In genomic region chr16:89370601-89371000, GRCh38 we compare ENCODE assay signal across 21 cellular contexts.
DNase-seq lines count a peak whose midpoint lies in the region; ATAC-seq and TF ChIP-seq lines count a peak whose summit lies in the region.
"Had no signal": no experiment of that assay in that cellular context is flagged by ENCODE, and none has a peak within 500 bp of the region (broad histone marks: within the 10 kb centered on the region; RNA-seq: fewer than 3 reads in every experiment).

No MANE protein-coding gene starts in this region.

- no peak overlapping the region for H4K5ac ChIP-seq in mesendoderm (ENCODE audit: low read length)

- H3K9ac ChIP-seq in mesendoderm (ENCODE audit: low read length) (no peak overlapping the region), smooth muscle cell (ENCODE audit: low read depth) (no peak overlapping the region)

- peak overlapping the region; percentile 60 for H3K27ac Mint-ChIP-seq in activated T-cell treated with anti-CD3 and anti-CD28 coated beads, Interleukin-2, amount 50 U/mL, for 24 hours
- peak overlapping the region; percentile 42 for H3K27ac Mint-ChIP-seq in activated T-helper 17 cell treated with anti-CD3 and anti-CD28 coated beads, Interleukin-2, amount 50 U/mL, for 72 hours

- H3K4ac ChIP-seq in mesendoderm (ENCODE audit: low read depth, low read length) = no peak overlapping the region

- H3K4me2 ChIP-seq in mesendoderm (ENCODE audit: low read length) (no peak overlapping the region), smooth muscle cell (no peak overlapping the region)

- no peak overlapping the region for H4K8ac ChIP-seq in mesendoderm (ENCODE audit: low read depth, low read length)

- H2BK15ac ChIP-seq in mesendoderm (replicated peaks; ENCODE audit: low read depth) = no peak overlapping the region

- H3K23ac ChIP-seq in mesendoderm (ENCODE audit: low read length) = no peak overlapping the region

- no peak overlapping the region for H2AFZ ChIP-seq in smooth muscle cell (ENCODE audit: low read depth)

- H3K4me3 Mint-ChIP-seq in activated T-cell treated with anti-CD3 and anti-CD28 coated beads, Interleukin-2, amount 50 U/mL, for 24 hours = no peak overlapping the region
- no peak overlapping the region for H3K4me3 Mint-ChIP-seq in activated T-helper 17 cell treated with anti-CD3 and anti-CD28 coated beads, Interleukin-2, amount 50 U/mL, for 72 hours
- H3K4me3 Mint-ChIP-seq: activated CD4-positive, alpha-beta T cell treated with anti-CD3 and anti-CD28 coated beads for 36 hours; activated naive CD8-positive, alpha-beta T cell treated with anti-CD3 and anti-CD28 coated beads, Interleukin-2, amount 10 ng/mL, durations not matched to agents 7 days and 5 days had no signal

- DNase-seq in activated T-cell treated with anti-CD3 and anti-CD28 coated beads, Interleukin-2, amount 50 U/mL, for 24 hours = no peak
- no peak for DNase-seq in activated T-cell treated with anti-CD3 and anti-CD28 coated beads, Interleukin-2, amount 50 U/mL, for 1 hour
- DNase-seq in mesendoderm (no peak), smooth muscle cell (lab: John Stamatoyannopoulos, UW; ENCODE audit: unreplicated experiment) (no peak), Right ventricle myocardium inferior (ENCODE audit: missing footprints) (no peak)
- DNase-seq: activated CD4-positive, alpha-beta T cell treated with anti-CD3 and anti-CD28 coated beads for 36 hours; activated naive CD8-positive, alpha-beta T cell treated with anti-CD3 and anti-CD28 coated beads, Interleukin-2, amount 10 ng/mL, durations not matched to agents 7 days and 5 days; effector CD4-positive, alpha-beta T cell; foreskin melanocyte; hippocampal formation; mucosa of descending colon; NCI-H1092; NCI-H187 treated with DMSO at 0.1 percent for 48 hours; NCI-H2227 treated with DMSO at 0.1 percent for 48 hours; NCI-H748 treated with DMSO at 0.1 percent for 48 hours; occipital lobe; Right ventricle myocardium superior had no signal

- no peak overlapping the region for H2AK5ac ChIP-seq in mesendoderm (ENCODE audit: low read length)

- H3K36me3 Mint-ChIP-seq in activated T-cell treated with anti-CD3 and anti-CD28 coated beads, Interleukin-2, amount 50 U/mL, for 24 hours (ENCODE audit: low read depth) = peaks cover 76% of the 10 kb centered on the region
- H3K36me3 Mint-ChIP-seq in activated T-helper 17 cell treated with anti-CD3 and anti-CD28 coated beads, Interleukin-2, amount 50 U/mL, for 72 hours (ENCODE audit: low read depth) = peaks cover 34% of the 10 kb centered on the region

- H3K27ac ChIP-seq in mesendoderm (ENCODE audit: low read depth, low read length) = no peak overlapping the region
- H3K27ac ChIP-seq in smooth muscle cell (ENCODE audit: low read depth) = peak overlapping the region; percentile 59

- H3K4me1 Mint-ChIP-seq in activated T-cell treated with anti-CD3 and anti-CD28 coated beads, Interleukin-2, amount 50 U/mL, for 24 hours (ENCODE audit: low read depth) = peaks cover 92% of the 10 kb centered on the region
- peaks cover 35% of the 10 kb centered on the region for H3K4me1 Mint-ChIP-seq in activated T-helper 17 cell treated with anti-CD3 and anti-CD28 coated beads, Interleukin-2, amount 50 U/mL, for 72 hours

- intact Hi-C loops in Right ventricle myocardium inferior (cut with DNase I) = no loop called here

- no peaks in the 10 kb centered on the region for H3K27me3 Mint-ChIP-seq in activated T-cell treated with anti-CD3 and anti-CD28 coated beads, Interleukin-2, amount 50 U/mL, for 24 hours
- no peaks in the 10 kb centered on the region for H3K27me3 Mint-ChIP-seq in activated T-helper 17 cell treated with anti-CD3 and anti-CD28 coated beads, Interleukin-2, amount 50 U/mL, for 72 hours
- H3K27me3 Mint-ChIP-seq: activated CD4-positive, alpha-beta T cell treated with anti-CD3 and anti-CD28 coated beads for 36 hours; activated naive CD8-positive, alpha-beta T cell treated with anti-CD3 and anti-CD28 coated beads, Interleukin-2, amount 10 ng/mL, durations not matched to agents 7 days and 5 days had no signal

- peaks cover 19% of the 10 kb centered on the region for H3F3A ChIP-seq in smooth muscle cell (ENCODE audit: low read depth)

- H3K79me2 ChIP-seq in mesendoderm (ENCODE audit: control insufficient read depth, insufficient read depth, low read length) (peaks cover 96% of the 10 kb centered on the region), smooth muscle cell (ENCODE audit: low read depth) (peaks cover 100% of the 10 kb centered on the region)

- H2BK5ac ChIP-seq in mesendoderm (ENCODE audit: low read length) = no peak overlapping the region

- peaks cover 100% of the 10 kb centered on the region for H4K20me1 ChIP-seq in smooth muscle cell (ENCODE audit: low read depth)

- no peak overlapping the region for H3K18ac ChIP-seq in mesendoderm (ENCODE audit: low read length)

- H3K9me3 ChIP-seq in smooth muscle cell (replicated peaks; ENCODE audit: low read depth) = no peaks in the 10 kb centered on the region
- H3K9me3 ChIP-seq: mucosa of descending colon had no signal

- H3K27me3 ChIP-seq in mesendoderm (ENCODE audit: insufficient read depth, low read length, poor library complexity) (no peaks in the 10 kb centered on the region), smooth muscle cell (ENCODE audit: low read depth) (no peaks in the 10 kb centered on the region)

- H3K36me3 ChIP-seq in mesendoderm (ENCODE audit: control insufficient read depth, insufficient read depth, low read length) (no peaks in the 10 kb centered on the region), smooth muscle cell (ENCODE audit: low read depth) (no peaks in the 10 kb centered on the region)

- TF ChIP-seq CTCF in smooth muscle cell (IDR thresholded peaks at IDR 0.05; ENCODE audit: borderline replicate concordance, insufficient read depth, poor library complexity, severe bottlenecking) = no peak

- peaks cover 2% of the 10 kb centered on the region for H3K4me1 ChIP-seq in mesendoderm (ENCODE audit: control insufficient read depth, low read depth, low read length)
- H3K4me1 ChIP-seq in smooth muscle cell (ENCODE audit: low read depth) = peaks cover 18% of the 10 kb centered on the region

- H3K9me3 Mint-ChIP-seq in activated T-cell treated with anti-CD3 and anti-CD28 coated beads, Interleukin-2, amount 50 U/mL, for 24 hours = no peaks in the 10 kb centered on the region
- no peaks in the 10 kb centered on the region for H3K9me3 Mint-ChIP-seq in activated T-helper 17 cell treated with anti-CD3 and anti-CD28 coated beads, Interleukin-2, amount 50 U/mL, for 72 hours
- H3K9me3 Mint-ChIP-seq: activated naive CD8-positive, alpha-beta T cell treated with anti-CD3 and anti-CD28 coated beads, Interleukin-2, amount 10 ng/mL, durations not matched to agents 7 days and 5 days; activated T-helper 2 cell treated with anti-CD3 and anti-CD28 coated beads, Interferon-gamma antibody, Interleukin-2, Interleukin-4, amounts not matched to agents 10 μg/mL and 5 μg/mL and 100 μg/mL, durations not matched to agents 14 hours and 24 hours and 36 hours had no signal

- no peak overlapping the region for H2BK120ac ChIP-seq in mesendoderm (ENCODE audit: low read depth, low read length)

- no CpG with 5 or more reads among the region's 15 CpGs for WGBS in mesendoderm (ENCODE audit: extremely low coverage, insufficient coverage, low lambda C conversion rate)
- WGBS in smooth muscle cell (ENCODE audit: low lambda C conversion rate) = 91% methylated on average over 15 of the region's 15 CpGs

- no peak overlapping the region for H3K4me3 ChIP-seq in mesendoderm (ENCODE audit: low read length)
- no peak overlapping the region for H3K4me3 ChIP-seq in smooth muscle cell
- H3K4me3 ChIP-seq: mucosa of descending colon had no signal

- peaks cover 43% of the 10 kb centered on the region for H3K79me1 ChIP-seq in mesendoderm (ENCODE audit: low read length)

- H3K56ac ChIP-seq in mesendoderm (ENCODE audit: low read length) = peak overlapping the region; percentile 15

- no peak for ATAC-seq in activated T-helper 17 cell treated with anti-CD3 and anti-CD28 coated beads, Interleukin-2, amount 50 U/mL, for 72 hours (replicated peaks)
- no peak for ATAC-seq in GM18909 (IDR thresholded peaks at IDR 0.05; ENCODE audit: poor library complexity, unreplicated experiment)
- no peak for ATAC-seq in GM19035 (IDR thresholded peaks at IDR 0.05; ENCODE audit: unreplicated experiment)
- ATAC-seq in Right ventricle myocardium inferior = no peak
- ATAC-seq: activated CD4-positive, alpha-beta T cell treated with anti-CD3 and anti-CD28 coated beads for 36 hours had no signal
